1 cellular context compared by ENCODE assay signal in the genomic region with DNA sequence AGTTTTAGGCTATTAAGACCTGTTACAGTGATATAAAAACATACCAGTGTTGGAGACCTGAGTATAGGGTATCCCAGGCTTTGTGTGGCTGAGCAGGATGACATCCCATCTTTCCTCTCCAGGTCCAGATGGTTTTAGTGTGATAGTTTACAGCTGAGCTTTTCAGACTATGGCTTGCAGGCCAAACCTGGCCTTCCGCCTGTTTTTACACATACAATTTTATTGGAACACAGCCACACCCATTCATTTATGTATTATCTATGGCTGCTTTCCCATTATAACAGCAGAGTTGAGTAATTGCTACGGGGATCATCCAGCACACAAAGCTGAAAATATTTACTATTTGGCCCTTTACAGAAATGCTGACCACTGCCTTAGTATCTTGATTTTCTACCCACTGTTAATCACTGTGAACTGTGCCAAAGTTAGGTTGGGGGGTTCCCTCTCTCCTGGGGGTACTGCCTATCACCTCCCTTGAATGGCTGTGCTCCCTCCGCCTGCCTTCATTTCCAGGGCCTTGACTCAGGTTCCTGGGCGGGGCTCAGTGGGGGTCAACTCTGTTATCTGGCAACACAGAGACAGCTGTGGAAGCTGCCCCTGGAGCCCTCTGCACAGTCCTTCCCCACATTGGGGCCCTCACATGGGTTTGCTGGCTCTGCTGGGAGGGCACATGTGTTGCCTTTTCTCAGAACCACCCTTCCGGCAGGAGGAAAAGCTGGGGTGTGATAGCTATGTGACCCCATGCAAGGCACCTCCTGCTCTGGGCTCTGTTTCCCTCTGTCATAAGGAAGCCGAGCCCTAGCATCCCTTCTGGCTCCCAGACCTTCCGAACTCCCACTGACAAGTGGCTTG.
TF ChIP-seq lines count a peak whose summit lies in the region.

No MANE protein-coding gene starts in this region.

TF ChIP-seq in K562, 482 proteins besides CTCF, POLR2A, EP300 and RAD21 (continued from another document and continues in another):
- TF ChIP-seq, protein P1, sequence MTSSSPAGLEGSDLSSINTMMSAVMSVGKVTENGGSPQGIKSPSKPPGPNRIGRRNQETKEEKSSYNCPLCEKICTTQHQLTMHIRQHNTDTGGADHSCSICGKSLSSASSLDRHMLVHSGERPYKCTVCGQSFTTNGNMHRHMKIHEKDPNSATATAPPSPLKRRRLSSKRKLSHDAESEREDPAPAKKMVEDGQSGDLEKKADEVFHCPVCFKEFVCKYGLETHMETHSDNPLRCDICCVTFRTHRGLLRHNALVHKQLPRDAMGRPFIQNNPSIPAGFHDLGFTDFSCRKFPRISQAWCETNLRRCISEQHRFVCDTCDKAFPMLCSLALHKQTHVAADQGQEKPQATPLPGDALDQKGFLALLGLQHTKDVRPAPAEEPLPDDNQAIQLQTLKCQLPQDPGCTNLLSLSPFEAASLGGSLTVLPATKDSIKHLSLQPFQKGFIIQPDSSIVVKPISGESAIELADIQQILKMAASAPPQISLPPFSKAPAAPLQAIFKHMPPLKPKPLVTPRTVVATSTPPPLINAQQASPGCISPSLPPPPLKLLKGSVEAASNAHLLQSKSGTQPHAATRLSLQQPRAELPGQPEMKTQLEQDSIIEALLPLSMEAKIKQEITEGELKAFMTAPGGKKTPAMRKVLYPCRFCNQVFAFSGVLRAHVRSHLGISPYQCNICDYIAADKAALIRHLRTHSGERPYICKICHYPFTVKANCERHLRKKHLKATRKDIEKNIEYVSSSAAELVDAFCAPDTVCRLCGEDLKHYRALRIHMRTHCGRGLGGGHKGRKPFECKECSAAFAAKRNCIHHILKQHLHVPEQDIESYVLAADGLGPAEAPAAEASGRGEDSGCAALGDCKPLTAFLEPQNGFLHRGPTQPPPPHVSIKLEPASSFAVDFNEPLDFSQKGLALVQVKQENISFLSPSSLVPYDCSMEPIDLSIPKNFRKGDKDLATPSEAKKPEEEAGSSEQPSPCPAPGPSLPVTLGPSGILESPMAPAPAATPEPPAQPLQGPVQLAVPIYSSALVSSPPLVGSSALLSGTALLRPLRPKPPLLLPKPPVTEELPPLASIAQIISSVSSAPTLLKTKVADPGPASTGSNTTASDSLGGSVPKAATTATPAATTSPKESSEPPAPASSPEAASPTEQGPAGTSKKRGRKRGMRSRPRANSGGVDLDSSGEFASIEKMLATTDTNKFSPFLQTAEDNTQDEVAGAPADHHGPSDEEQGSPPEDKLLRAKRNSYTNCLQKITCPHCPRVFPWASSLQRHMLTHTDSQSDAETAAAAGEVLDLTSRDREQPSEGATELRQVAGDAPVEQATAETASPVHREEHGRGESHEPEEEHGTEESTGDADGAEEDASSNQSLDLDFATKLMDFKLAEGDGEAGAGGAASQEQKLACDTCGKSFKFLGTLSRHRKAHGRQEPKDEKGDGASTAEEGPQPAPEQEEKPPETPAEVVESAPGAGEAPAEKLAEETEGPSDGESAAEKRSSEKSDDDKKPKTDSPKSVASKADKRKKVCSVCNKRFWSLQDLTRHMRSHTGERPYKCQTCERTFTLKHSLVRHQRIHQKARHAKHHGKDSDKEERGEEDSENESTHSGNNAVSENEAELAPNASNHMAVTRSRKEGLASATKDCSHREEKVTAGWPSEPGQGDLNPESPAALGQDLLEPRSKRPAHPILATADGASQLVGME (CRISPR knock-in tag; IDR thresholded peaks at IDR 0.05) = no peak
- no peak for TF ChIP-seq ZNF431 (CRISPR knock-in tag; IDR thresholded peaks at IDR 0.05)
- peak; percentile 40; the same call in 1 of the 2 replicates for TF ChIP-seq VEZF1 (CRISPR knock-in tag; IDR thresholded peaks at IDR 0.05)
- TF ChIP-seq ZNF766 (CRISPR knock-in tag; conservative IDR thresholded peaks at IDR 0.05) = no peak
- TF ChIP-seq MTF1 (CRISPR knock-in tag; IDR thresholded peaks at IDR 0.05; ENCODE audit: borderline replicate concordance) = no peak
- TF ChIP-seq HMGXB4 (CRISPR knock-in tag; IDR thresholded peaks at IDR 0.05) = no peak
- TF ChIP-seq, protein P2, sequence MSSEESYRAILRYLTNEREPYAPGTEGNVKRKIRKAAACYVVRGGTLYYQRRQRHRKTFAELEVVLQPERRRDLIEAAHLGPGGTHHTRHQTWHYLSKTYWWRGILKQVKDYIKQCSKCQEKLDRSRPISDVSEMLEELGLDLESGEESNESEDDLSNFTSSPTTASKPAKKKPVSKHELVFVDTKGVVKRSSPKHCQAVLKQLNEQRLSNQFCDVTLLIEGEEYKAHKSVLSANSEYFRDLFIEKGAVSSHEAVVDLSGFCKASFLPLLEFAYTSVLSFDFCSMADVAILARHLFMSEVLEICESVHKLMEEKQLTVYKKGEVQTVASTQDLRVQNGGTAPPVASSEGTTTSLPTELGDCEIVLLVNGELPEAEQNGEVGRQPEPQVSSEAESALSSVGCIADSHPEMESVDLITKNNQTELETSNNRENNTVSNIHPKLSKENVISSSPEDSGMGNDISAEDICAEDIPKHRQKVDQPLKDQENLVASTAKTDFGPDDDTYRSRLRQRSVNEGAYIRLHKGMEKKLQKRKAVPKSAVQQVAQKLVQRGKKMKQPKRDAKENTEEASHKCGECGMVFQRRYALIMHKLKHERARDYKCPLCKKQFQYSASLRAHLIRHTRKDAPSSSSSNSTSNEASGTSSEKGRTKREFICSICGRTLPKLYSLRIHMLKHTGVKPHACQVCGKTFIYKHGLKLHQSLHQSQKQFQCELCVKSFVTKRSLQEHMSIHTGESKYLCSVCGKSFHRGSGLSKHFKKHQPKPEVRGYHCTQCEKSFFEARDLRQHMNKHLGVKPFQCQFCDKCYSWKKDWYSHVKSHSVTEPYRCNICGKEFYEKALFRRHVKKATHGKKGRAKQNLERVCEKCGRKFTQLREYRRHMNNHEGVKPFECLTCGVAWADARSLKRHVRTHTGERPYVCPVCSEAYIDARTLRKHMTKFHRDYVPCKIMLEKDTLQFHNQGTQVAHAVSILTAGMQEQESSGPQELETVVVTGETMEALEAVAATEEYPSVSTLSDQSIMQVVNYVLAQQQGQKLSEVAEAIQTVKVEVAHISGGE (CRISPR knock-in tag; IDR thresholded peaks at IDR 0.05) = no peak; a peak in 1 of 6 replicates
- peak; percentile 91 for TF ChIP-seq GATAD2A (IDR thresholded peaks at IDR 0.05)
- TF ChIP-seq, protein P3, sequence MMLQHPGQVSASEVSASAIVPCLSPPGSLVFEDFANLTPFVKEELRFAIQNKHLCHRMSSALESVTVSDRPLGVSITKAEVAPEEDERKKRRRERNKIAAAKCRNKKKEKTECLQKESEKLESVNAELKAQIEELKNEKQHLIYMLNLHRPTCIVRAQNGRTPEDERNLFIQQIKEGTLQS (IDR thresholded peaks at IDR 0.05) = no peak
- TF ChIP-seq, protein P3 (CRISPR knock-in tag; conservative IDR thresholded peaks at IDR 0.05) = no peak
- peak; percentile 84 to 93 for TF ChIP-seq MNT (conservative IDR thresholded peaks at IDR 0.05)
- TF ChIP-seq HCFC1 (IDR thresholded peaks at IDR 0.05; ENCODE audit: low read depth, low read length) = peak; percentile 50; the same call in 1 of the 2 replicates
- TF ChIP-seq, protein P4, sequence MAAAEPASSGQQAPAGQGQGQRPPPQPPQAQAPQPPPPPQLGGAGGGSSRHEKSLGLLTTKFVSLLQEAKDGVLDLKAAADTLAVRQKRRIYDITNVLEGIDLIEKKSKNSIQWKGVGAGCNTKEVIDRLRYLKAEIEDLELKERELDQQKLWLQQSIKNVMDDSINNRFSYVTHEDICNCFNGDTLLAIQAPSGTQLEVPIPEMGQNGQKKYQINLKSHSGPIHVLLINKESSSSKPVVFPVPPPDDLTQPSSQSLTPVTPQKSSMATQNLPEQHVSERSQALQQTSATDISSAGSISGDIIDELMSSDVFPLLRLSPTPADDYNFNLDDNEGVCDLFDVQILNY (CRISPR knock-in tag; IDR thresholded peaks at IDR 0.05) = no peak
- TF ChIP-seq SPI1 (IDR thresholded peaks at IDR 0.05; ENCODE audit: borderline replicate concordance, low read depth, low read length) = no peak
- peak; percentile 56; the same call in 1 of the 2 replicates for TF ChIP-seq EP400 (IDR thresholded peaks at IDR 0.05)
- 0 out of 2 replicates have a peak, but pooled peaks have one; percentile 12 for TF ChIP-seq TOE1 (IDR thresholded peaks at IDR 0.05; ENCODE audit: borderline replicate concordance)
- TF ChIP-seq TOE1 (CRISPR knock-in tag; IDR thresholded peaks at IDR 0.05; ENCODE audit: borderline replicate concordance, low read depth) = no peak
- no peak for TF ChIP-seq RFX1 (IDR thresholded peaks at IDR 0.05)
- TF ChIP-seq ZNF263 (CRISPR knock-in tag; IDR thresholded peaks at IDR 0.05; ENCODE audit: borderline replicate concordance) = 0 out of 2 replicates have a peak, but pooled peaks have one; percentile 22
- no peak for TF ChIP-seq YBX1 (IDR thresholded peaks at IDR 0.05)
- TF ChIP-seq, protein P5, sequence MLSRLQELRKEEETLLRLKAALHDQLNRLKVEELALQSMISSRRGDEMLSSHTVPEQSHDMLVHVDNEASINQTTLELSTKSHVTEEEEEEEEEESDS (CRISPR knock-in tag; IDR thresholded peaks at IDR 0.05) = no peak
- no peak for TF ChIP-seq HDAC8 (tag; IDR thresholded peaks at IDR 0.05)
- peak; percentile 41 for TF ChIP-seq MEIS2 (IDR thresholded peaks at IDR 0.05; ENCODE audit: partially characterized antibody)
- TF ChIP-seq FOXA3 (CRISPR knock-in tag; conservative IDR thresholded peaks at IDR 0.05 in 1 of 2, IDR thresholded peaks at IDR 0.05 in 1 of 2) = peak; percentile 15 to 48; a peak in 1 of 4 replicates
- TF ChIP-seq ZC3H8 (IDR thresholded peaks at IDR 0.05) = no peak
- TF ChIP-seq MECOM (CRISPR knock-in tag; IDR thresholded peaks at IDR 0.05) = no peak
- peak; percentile 69; the same call in 1 of the 2 replicates for TF ChIP-seq ZNF311 (CRISPR knock-in tag; IDR thresholded peaks at IDR 0.05)
- TF ChIP-seq OTX1 (CRISPR knock-in tag; IDR thresholded peaks at IDR 0.05) = no peak
- TF ChIP-seq, protein P6, sequence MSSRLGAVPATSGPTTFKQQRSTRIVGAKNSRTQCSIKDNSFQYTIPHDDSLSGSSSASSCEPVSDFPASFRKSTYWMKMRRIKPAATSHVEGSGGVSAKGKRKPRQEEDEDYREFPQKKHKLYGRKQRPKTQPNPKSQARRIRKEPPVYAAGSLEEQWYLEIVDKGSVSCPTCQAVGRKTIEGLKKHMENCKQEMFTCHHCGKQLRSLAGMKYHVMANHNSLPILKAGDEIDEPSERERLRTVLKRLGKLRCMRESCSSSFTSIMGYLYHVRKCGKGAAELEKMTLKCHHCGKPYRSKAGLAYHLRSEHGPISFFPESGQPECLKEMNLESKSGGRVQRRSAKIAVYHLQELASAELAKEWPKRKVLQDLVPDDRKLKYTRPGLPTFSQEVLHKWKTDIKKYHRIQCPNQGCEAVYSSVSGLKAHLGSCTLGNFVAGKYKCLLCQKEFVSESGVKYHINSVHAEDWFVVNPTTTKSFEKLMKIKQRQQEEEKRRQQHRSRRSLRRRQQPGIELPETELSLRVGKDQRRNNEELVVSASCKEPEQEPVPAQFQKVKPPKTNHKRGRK (tag; IDR thresholded peaks at IDR 0.05) = no peak
- TF ChIP-seq HDGF (IDR thresholded peaks at IDR 0.05) = no peak
- TF ChIP-seq, protein P7, sequence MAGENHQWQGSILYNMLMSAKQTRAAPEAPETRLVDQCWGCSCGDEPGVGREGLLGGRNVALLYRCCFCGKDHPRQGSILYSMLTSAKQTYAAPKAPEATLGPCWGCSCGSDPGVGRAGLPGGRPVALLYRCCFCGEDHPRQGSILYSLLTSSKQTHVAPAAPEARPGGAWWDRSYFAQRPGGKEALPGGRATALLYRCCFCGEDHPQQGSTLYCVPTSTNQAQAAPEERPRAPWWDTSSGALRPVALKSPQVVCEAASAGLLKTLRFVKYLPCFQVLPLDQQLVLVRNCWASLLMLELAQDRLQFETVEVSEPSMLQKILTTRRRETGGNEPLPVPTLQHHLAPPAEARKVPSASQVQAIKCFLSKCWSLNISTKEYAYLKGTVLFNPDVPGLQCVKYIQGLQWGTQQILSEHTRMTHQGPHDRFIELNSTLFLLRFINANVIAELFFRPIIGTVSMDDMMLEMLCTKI (IDR thresholded peaks at IDR 0.05; ENCODE audit: partially characterized antibody) = no peak
- TF ChIP-seq ZNF717 (CRISPR knock-in tag; IDR thresholded peaks at IDR 0.05) = no peak
- TF ChIP-seq BHLHE40 (IDR thresholded peaks at IDR 0.05; ENCODE audit: low read length) = peak; percentile 66
